In the genomic region with DNA sequence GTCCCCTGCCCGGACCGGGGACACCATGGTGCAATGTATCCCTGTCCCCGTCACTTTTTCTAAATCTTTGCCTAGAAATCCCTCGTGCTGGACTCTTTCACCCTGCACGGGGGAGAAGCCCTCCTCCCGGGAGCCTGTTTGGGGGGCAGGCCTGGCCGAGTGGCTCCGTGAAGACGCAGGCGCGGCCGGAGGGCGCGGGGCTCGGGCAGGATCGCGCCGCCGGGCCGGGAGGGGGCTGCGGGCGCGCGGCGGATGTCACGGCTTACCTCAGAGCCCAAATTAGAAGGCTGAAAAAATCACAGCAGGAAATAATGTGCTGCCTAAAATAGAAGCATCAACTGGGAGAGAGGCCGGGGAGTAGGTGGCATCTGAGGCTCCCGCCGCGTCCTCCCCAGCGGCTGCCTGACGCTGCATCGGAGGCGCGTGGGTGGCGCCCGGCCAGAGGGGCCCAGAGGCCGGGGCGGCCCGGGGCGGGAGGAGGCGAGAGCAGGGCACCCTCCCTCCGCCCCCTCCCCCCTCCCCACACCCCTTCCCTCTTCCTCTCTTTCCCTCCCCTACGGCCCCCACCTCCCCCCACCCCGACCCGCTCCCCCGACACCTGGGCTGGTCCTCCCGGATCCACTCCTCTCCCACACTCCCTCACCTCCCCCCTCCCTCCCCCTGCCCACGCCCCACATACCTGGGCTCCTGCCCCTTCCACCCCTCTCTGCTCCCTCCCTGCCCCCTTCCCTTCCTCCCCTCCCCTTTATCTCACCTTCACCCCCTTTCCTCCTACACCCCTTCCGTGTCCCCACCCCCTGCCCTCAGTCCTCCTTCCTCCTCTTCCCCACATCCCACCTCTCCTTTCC, we compare ENCODE assay signal across 1 cellular context.
A peak's percentile ranks its signal among the peaks of the same experiment; 100 is the strongest.
TF ChIP-seq lines count a peak whose summit lies in the region.

No MANE protein-coding gene starts in this region.

TF ChIP-seq in HepG2, 621 proteins besides CTCF, POLR2A, EP300 and RAD21:
- TF ChIP-seq ZFX (CRISPR knock-in tag; IDR thresholded peaks at IDR 0.05; ENCODE audit: low read depth), result peak; percentile 37; the same call in 1 of the 2 replicates
- TF ChIP-seq GABPB1 (CRISPR knock-in tag; IDR thresholded peaks at IDR 0.05), result 0 out of 2 replicates have a peak, but pooled peaks have one; percentile 16
- TF ChIP-seq, protein P1, sequence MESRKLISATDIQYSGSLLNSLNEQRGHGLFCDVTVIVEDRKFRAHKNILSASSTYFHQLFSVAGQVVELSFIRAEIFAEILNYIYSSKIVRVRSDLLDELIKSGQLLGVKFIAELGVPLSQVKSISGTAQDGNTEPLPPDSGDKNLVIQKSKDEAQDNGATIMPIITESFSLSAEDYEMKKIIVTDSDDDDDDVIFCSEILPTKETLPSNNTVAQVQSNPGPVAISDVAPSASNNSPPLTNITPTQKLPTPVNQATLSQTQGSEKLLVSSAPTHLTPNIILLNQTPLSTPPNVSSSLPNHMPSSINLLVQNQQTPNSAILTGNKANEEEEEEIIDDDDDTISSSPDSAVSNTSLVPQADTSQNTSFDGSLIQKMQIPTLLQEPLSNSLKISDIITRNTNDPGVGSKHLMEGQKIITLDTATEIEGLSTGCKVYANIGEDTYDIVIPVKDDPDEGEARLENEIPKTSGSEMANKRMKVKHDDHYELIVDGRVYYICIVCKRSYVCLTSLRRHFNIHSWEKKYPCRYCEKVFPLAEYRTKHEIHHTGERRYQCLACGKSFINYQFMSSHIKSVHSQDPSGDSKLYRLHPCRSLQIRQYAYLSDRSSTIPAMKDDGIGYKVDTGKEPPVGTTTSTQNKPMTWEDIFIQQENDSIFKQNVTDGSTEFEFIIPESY (CRISPR knock-in tag; IDR thresholded peaks at IDR 0.05), result no peak
- TF ChIP-seq, protein P2, sequence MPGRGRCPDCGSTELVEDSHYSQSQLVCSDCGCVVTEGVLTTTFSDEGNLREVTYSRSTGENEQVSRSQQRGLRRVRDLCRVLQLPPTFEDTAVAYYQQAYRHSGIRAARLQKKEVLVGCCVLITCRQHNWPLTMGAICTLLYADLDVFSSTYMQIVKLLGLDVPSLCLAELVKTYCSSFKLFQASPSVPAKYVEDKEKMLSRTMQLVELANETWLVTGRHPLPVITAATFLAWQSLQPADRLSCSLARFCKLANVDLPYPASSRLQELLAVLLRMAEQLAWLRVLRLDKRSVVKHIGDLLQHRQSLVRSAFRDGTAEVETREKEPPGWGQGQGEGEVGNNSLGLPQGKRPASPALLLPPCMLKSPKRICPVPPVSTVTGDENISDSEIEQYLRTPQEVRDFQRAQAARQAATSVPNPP (CRISPR knock-in tag; IDR thresholded peaks at IDR 0.05), result no peak
- TF ChIP-seq AGO1 (IDR thresholded peaks at IDR 0.05; ENCODE audit: low read depth, low read length, poor library complexity, severe bottlenecking), result peak; percentile 48
- no peak for TF ChIP-seq ZNF33A (CRISPR knock-in tag; IDR thresholded peaks at IDR 0.05; ENCODE audit: borderline replicate concordance)
- TF ChIP-seq, protein P3, sequence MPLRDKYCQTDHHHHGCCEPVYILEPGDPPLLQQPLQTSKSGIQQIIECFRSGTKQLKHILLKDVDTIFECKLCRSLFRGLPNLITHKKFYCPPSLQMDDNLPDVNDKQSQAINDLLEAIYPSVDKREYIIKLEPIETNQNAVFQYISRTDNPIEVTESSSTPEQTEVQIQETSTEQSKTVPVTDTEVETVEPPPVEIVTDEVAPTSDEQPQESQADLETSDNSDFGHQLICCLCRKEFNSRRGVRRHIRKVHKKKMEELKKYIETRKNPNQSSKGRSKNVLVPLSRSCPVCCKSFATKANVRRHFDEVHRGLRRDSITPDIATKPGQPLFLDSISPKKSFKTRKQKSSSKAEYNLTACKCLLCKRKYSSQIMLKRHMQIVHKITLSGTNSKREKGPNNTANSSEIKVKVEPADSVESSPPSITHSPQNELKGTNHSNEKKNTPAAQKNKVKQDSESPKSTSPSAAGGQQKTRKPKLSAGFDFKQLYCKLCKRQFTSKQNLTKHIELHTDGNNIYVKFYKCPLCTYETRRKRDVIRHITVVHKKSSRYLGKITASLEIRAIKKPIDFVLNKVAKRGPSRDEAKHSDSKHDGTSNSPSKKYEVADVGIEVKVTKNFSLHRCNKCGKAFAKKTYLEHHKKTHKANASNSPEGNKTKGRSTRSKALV (CRISPR knock-in tag; IDR thresholded peaks at IDR 0.05), result peak; percentile 45; the same call in 1 of the 2 replicates
- TF ChIP-seq HES4 (CRISPR knock-in tag; IDR thresholded peaks at IDR 0.05; ENCODE audit: borderline replicate concordance), result peak; percentile 55; the same call in 1 of the 2 replicates
- TF ChIP-seq, protein P4, sequence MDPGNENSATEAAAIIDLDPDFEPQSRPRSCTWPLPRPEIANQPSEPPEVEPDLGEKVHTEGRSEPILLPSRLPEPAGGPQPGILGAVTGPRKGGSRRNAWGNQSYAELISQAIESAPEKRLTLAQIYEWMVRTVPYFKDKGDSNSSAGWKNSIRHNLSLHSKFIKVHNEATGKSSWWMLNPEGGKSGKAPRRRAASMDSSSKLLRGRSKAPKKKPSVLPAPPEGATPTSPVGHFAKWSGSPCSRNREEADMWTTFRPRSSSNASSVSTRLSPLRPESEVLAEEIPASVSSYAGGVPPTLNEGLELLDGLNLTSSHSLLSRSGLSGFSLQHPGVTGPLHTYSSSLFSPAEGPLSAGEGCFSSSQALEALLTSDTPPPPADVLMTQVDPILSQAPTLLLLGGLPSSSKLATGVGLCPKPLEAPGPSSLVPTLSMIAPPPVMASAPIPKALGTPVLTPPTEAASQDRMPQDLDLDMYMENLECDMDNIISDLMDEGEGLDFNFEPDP (CRISPR knock-in tag; conservative IDR thresholded peaks at IDR 0.05), result 0 out of 2 replicates have a peak, but pooled peaks have one; percentile 91
- TF ChIP-seq HNRNPK (IDR thresholded peaks at IDR 0.05; ENCODE audit: low read depth, low read length, poor library complexity, severe bottlenecking), result peak; percentile 99
- TF ChIP-seq, protein P5, sequence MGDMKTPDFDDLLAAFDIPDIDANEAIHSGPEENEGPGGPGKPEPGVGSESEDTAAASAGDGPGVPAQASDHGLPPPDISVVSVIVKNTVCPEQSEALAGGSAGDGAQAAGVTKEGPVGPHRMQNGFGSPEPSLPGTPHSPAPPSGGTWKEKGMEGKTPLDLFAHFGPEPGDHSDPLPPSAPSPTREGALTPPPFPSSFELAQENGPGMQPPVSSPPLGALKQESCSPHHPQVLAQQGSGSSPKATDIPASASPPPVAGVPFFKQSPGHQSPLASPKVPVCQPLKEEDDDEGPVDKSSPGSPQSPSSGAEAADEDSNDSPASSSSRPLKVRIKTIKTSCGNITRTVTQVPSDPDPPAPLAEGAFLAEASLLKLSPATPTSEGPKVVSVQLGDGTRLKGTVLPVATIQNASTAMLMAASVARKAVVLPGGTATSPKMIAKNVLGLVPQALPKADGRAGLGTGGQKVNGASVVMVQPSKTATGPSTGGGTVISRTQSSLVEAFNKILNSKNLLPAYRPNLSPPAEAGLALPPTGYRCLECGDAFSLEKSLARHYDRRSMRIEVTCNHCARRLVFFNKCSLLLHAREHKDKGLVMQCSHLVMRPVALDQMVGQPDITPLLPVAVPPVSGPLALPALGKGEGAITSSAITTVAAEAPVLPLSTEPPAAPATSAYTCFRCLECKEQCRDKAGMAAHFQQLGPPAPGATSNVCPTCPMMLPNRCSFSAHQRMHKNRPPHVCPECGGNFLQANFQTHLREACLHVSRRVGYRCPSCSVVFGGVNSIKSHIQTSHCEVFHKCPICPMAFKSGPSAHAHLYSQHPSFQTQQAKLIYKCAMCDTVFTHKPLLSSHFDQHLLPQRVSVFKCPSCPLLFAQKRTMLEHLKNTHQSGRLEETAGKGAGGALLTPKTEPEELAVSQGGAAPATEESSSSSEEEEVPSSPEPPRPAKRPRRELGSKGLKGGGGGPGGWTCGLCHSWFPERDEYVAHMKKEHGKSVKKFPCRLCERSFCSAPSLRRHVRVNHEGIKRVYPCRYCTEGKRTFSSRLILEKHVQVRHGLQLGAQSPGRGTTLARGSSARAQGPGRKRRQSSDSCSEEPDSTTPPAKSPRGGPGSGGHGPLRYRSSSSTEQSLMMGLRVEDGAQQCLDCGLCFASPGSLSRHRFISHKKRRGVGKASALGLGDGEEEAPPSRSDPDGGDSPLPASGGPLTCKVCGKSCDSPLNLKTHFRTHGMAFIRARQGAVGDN (CRISPR knock-in tag; IDR thresholded peaks at IDR 0.05), result peak; percentile 42; the same call in 1 of the 2 replicates
- TF ChIP-seq HNRNPLL (IDR thresholded peaks at IDR 0.05; ENCODE audit: low read depth, low read length, poor library complexity, severe bottlenecking), result peak; percentile 44
- TF ChIP-seq KDM5B (CRISPR knock-in tag; IDR thresholded peaks at IDR 0.05; ENCODE audit: borderline replicate concordance), result 0 out of 2 replicates have a peak, but pooled peaks have one; percentile 31
